ENCODE assay signal across 23 cellular contexts in genomic region chr11:75133976-75134375, GRCh38. TPM values are rescaled to one million over a fixed set of nuclear protein-coding genes. Genes with fewer than 3 reads are reported as not detected.
"Had no signal": no experiment of that assay in that cellular context is flagged by ENCODE, and none has a peak within 500 bp of the region (broad histone marks: within the 10 kb centered on the region; RNA-seq: fewer than 3 reads in every experiment).

No MANE protein-coding gene starts in this region.

- H3K4me1 Mint-ChIP-seq: activated T-helper 17 cell treated with anti-CD3 and anti-CD28 coated beads, Interleukin-2, amount 50 U/mL, for 72 hours; nephron progenitor cell; stimulated activated naive CD8-positive, alpha-beta T cell treated with anti-CD3 and anti-CD28 coated beads, Interleukin-15, amount 100 ng/mL, for 72 hours had no signal

- H3K9me3 Mint-ChIP-seq: activated T-cell treated with anti-CD3 and anti-CD28 coated beads, Interleukin-2, amount 50 U/mL, for 24 hours; activated T-helper 17 cell treated with anti-CD3 and anti-CD28 coated beads, Interleukin-2, amount 50 U/mL, for 72 hours; effector memory CD8-positive, alpha-beta T cell; stimulated activated naive CD8-positive, alpha-beta T cell treated with anti-CD3 and anti-CD28 coated beads, Interleukin-15, amount 100 ng/mL, for 72 hours had no signal

- H3K4me3 ChIP-seq: adrenal gland, ascending aorta, left ventricle myocardium inferior, tibial artery had no signal

- H3K9me3 ChIP-seq: adrenal gland, ascending aorta, left ventricle myocardium inferior, tibial artery had no signal

- H3K36me3 Mint-ChIP-seq: activated naive CD8-positive, alpha-beta T cell had no signal

- H3K4me1 ChIP-seq: adrenal gland, ascending aorta, left ventricle myocardium inferior, tibial artery had no signal

- H3K4me3 Mint-ChIP-seq: activated CD8-positive, alpha-beta T cell treated with anti-CD3 and anti-CD28 coated beads, Interleukin-2, amount 10 ng/mL, durations not matched to agents 7 days and 5 days; activated naive CD8-positive, alpha-beta T cell; activated T-cell treated with anti-CD3 and anti-CD28 coated beads, Interleukin-2, amount 50 U/mL, for 24 hours; activated T-helper 17 cell treated with anti-CD3 and anti-CD28 coated beads, Interleukin-2, amount 50 U/mL, for 72 hours; effector memory CD8-positive, alpha-beta T cell; nephron progenitor cell; stimulated activated naive CD8-positive, alpha-beta T cell treated with anti-CD3 and anti-CD28 coated beads, Interleukin-15, amount 100 ng/mL, for 72 hours had no signal

- ATAC-seq: activated CD8-positive, alpha-beta T cell treated with anti-CD3 and anti-CD28 coated beads, Interleukin-2, amount 10 ng/mL, durations not matched to agents 7 days and 5 days; activated T-helper 17 cell treated with anti-CD3 and anti-CD28 coated beads, Interleukin-2, amount 50 U/mL, for 72 hours; effector memory CD8-positive, alpha-beta T cell; stimulated activated naive CD8-positive, alpha-beta T cell treated with anti-CD3 and anti-CD28 coated beads, Interleukin-15, amount 100 ng/mL, for 72 hours had no signal

- DNase-seq: activated CD4-positive, alpha-beta T cell treated with anti-CD3 and anti-CD28 coated beads for 1 hour; activated CD4-positive, alpha-beta T cell treated with anti-CD3 and anti-CD28 coated beads, Interleukin-2, amount 50 U/mL, for 1 hour; activated CD8-positive, alpha-beta T cell treated with anti-CD3 and anti-CD28 coated beads, Interleukin-2, amount 10 ng/mL, durations not matched to agents 7 days and 5 days; activated naive CD4-positive, alpha-beta T cell; activated T-cell treated with anti-CD3 and anti-CD28 coated beads, Interleukin-2, amount 50 U/mL, for 24 hours; adrenal gland; central memory CD4-positive, alpha-beta T cell; effector memory CD8-positive, alpha-beta T cell; left ventricle myocardium inferior; nephron progenitor cell; stimulated activated naive CD8-positive, alpha-beta T cell treated with anti-CD3 and anti-CD28 coated beads, Interleukin-15, amount 100 ng/mL, for 72 hours; T-helper 9 cell; tibial artery had no signal

- H3K27ac Mint-ChIP-seq: activated CD8-positive, alpha-beta T cell treated with anti-CD3 and anti-CD28 coated beads, Interleukin-2, amount 10 ng/mL, durations not matched to agents 7 days and 5 days; activated naive CD8-positive, alpha-beta T cell; activated T-cell treated with anti-CD3 and anti-CD28 coated beads, Interleukin-2, amount 50 U/mL, for 24 hours; activated T-helper 17 cell treated with anti-CD3 and anti-CD28 coated beads, Interleukin-2, amount 50 U/mL, for 72 hours; effector memory CD8-positive, alpha-beta T cell; nephron progenitor cell; progenitor cell of endocrine pancreas; stimulated activated naive CD8-positive, alpha-beta T cell treated with anti-CD3 and anti-CD28 coated beads, Interleukin-15, amount 100 ng/mL, for 72 hours had no signal

- H3K27ac ChIP-seq: adrenal gland, ascending aorta, left ventricle myocardium inferior, tibial artery had no signal

- H3K36me3 ChIP-seq: adrenal gland, ascending aorta, left ventricle myocardium inferior, tibial artery had no signal

- H3K27me3 ChIP-seq: adrenal gland, ascending aorta had no signal

RNA-seq across cellular contexts. Expression of gene SLCO2B1, which starts 16.9 kb away (rescaled TPM):
- total RNA-seq: activated CD8-positive, alpha-beta T cell treated with anti-CD3 and anti-CD28 coated beads, Interleukin-2, amount 10 ng/mL, durations not matched to agents 7 days and 5 days; fibroblast of villous mesenchyme had no signal

RNA-seq across cellular contexts. Expression of gene OR2AT4, which starts 37.3 kb away (rescaled TPM):
- total RNA-seq: activated CD8-positive, alpha-beta T cell treated with anti-CD3 and anti-CD28 coated beads, Interleukin-2, amount 10 ng/mL, durations not matched to agents 7 days and 5 days; activated T-helper 17 cell treated with anti-CD3 and anti-CD28 coated beads, Interleukin-2, amount 50 U/mL, for 72 hours; adrenal gland; ascending aorta; dermis microvascular lymphatic vessel endothelial cell; fibroblast of villous mesenchyme; left ventricle myocardium inferior; lung microvascular endothelial cell; omental fat pad; progenitor cell of endocrine pancreas; T-helper 1 cell treated with Interleukin-12 subunit alpha and Interleukin-12 subunit beta and Interleukin-4 antibody, amounts not matched to agents 30 ng/mL and 1 ng/mL, for 36 hours had no signal
- polyA plus RNA-seq: adrenal gland, urinary bladder had no signal
